ENCODE assay signal across 1 cellular context in genomic region chr9:129954868-129955550, GRCh38.
TF ChIP-seq lines count a peak whose summit lies in the region.

No MANE protein-coding gene starts in this region.

TF ChIP-seq in WTC11, 78 proteins besides CTCF, POLR2A, EP300 and RAD21 (continued from another document):
- TF ChIP-seq NFYB (CRISPR knock-in tag; conservative IDR thresholded peaks at IDR 0.05; ENCODE audit: low read depth) (no peak), USF2 (CRISPR knock-in tag; IDR thresholded peaks at IDR 0.05) (no peak)
